Comparison of ENCODE assay signal across 8 cellular contexts in genomic region chr7:155069992-155070827, GRCh38. TPM values are rescaled to one million over a fixed set of nuclear protein-coding genes. Genes with fewer than 3 reads are reported as not detected.
DNase-seq lines count a peak whose midpoint lies in the region; ATAC-seq and TF ChIP-seq lines count a peak whose summit lies in the region.

Gene HTR5A (plus strand): TSS chr7:155070324. CDS start chr7:155070900, 576 bp downstream.

- H3K4me3 ChIP-seq in HUES48 (ENCODE audit: low read depth, low read length) (peak within 1 kb of the TSS; percentile 58), body of pancreas (no peak within 1 kb of the TSS), iPS DF 6.9 (ENCODE audit: low read length) (peak within 1 kb of the TSS; percentile 22; the same call in 1 of the 2 replicates), esophagus muscularis mucosa (no peak within 1 kb of the TSS)

- WGBS in body of pancreas, 2 donors: 4 to 11% methylated on average over 20 to 46 of the region's 49 CpGs
- no CpG with 5 or more reads among the region's 49 CpGs for WGBS in iPS DF 6.9 (ENCODE audit: insufficient coverage, insufficient read length)
- WGBS in esophagus muscularis mucosa: 7% methylated on average over 27 of the region's 49 CpGs

- TF ChIP-seq EP300 in esophagus muscularis mucosa (IDR thresholded peaks at IDR 0.05): no peak

- H3K36me3 ChIP-seq in HUES48 (ENCODE audit: control insufficient read depth, insufficient read depth, low read length): no peaks in the 10 kb centered on the region
- no peaks in the 10 kb centered on the region for H3K36me3 ChIP-seq in body of pancreas (replicated peaks in 1 of 2; ENCODE audit: insufficient read depth in 1 of 2, low read depth in 2 of 2)
- no peaks in the 10 kb centered on the region for H3K36me3 ChIP-seq in iPS DF 6.9 (ENCODE audit: control insufficient read depth, insufficient read depth, low read length)
- H3K36me3 ChIP-seq in esophagus muscularis mucosa: no peaks in the 10 kb centered on the region

- DNase-seq in DMS114 treated with DMSO at 0.1 percent for 48 hours (lab: John Stamatoyannopoulos, UW; ENCODE audit: unreplicated experiment) (peak; percentile 13), UCSD-AML1 (lab: John Stamatoyannopoulos, UW; ENCODE audit: unreplicated experiment) (peak; percentile 78), body of pancreas (peak; percentile 81 to 89 (median 84)), iPS DF 6.9 (ENCODE audit: low read depth, low spot score) (peak; percentile 73), smooth muscle cell of the brain vasculature (ENCODE audit: low read depth, low spot score) (peak; percentile 59), esophagus muscularis mucosa (ENCODE audit: extremely low spot score) (no peak)

- no peak within 1 kb of the TSS for H3K27ac ChIP-seq in HUES48 (ENCODE audit: low read depth, low read length)
- no peak within 1 kb of the TSS for H3K27ac ChIP-seq in body of pancreas
- no peak within 1 kb of the TSS for H3K27ac ChIP-seq in iPS DF 6.9 (ENCODE audit: low read length)
- H3K27ac ChIP-seq in esophagus muscularis mucosa (replicated peaks in 1 of 4): no peak within 1 kb of the TSS

- peak; percentile 95 for ATAC-seq in GM21515 (IDR thresholded peaks at IDR 0.05; ENCODE audit: unreplicated experiment)
- peak; percentile 90 for ATAC-seq in body of pancreas

- H3K27me3 ChIP-seq in HUES48 (ENCODE audit: control insufficient read depth, insufficient read depth, low read length) (peaks cover 27% of the 10 kb centered on the region), body of pancreas (peaks cover 0 to 9% of the 10 kb centered on the region in 2 donors), iPS DF 6.9 (ENCODE audit: control insufficient read depth, insufficient read depth, low read length) (no peaks in the 10 kb centered on the region), esophagus muscularis mucosa (peaks cover 0 to 57% (median 4%) of the 10 kb centered on the region in 4 donors)

- intact Hi-C loops in body of pancreas (cut with DNase I) (no loop called here), esophagus muscularis mucosa (cut with DNase I) (no loop called here)

- H3K9me3 ChIP-seq in HUES48 (ENCODE audit: control insufficient read depth, insufficient read depth, low read length) (no peaks in the 10 kb centered on the region), body of pancreas (no peaks in the 10 kb centered on the region), iPS DF 6.9 (ENCODE audit: control insufficient read depth, insufficient read depth, low read length) (no peaks in the 10 kb centered on the region), esophagus muscularis mucosa (no peaks in the 10 kb centered on the region)

- TF ChIP-seq POLR2A in body of pancreas (IDR thresholded peaks at IDR 0.05) (no peak), esophagus muscularis mucosa (IDR thresholded peaks at IDR 0.05; ENCODE audit: low read depth) (no peak)

- TF ChIP-seq CTCF in body of pancreas (IDR thresholded peaks at IDR 0.05) (peak in 4 of 7 experiments; percentile 15 to 42 (median 17)), esophagus muscularis mucosa (IDR thresholded peaks at IDR 0.05) (no peak)

- H3K9ac ChIP-seq in HUES48 (ENCODE audit: low read depth, low read length): no peak within 1 kb of the TSS

- H3K4me1 ChIP-seq in HUES48 (ENCODE audit: control insufficient read depth, insufficient read depth, low read length) (no peaks in the 10 kb centered on the region; the same call in 1 of the 2 replicates), body of pancreas (no peaks in the 10 kb centered on the region), iPS DF 6.9 (ENCODE audit: control insufficient read depth, insufficient read depth, low read length) (no peaks in the 10 kb centered on the region), esophagus muscularis mucosa (peaks cover 0 to 7% (median 3%) of the 10 kb centered on the region in 4 donors)

RNA-seq across cellular contexts. Expression of gene HTR5A, which starts in this region (rescaled TPM):
- not detected for total RNA-seq in body of pancreas
- total RNA-seq in esophagus muscularis mucosa: not detected

Comparison
In these comparisons a context has a peak if more than half of its experiments do, and no peak if none do; other contexts are left out.
1. Peak in DNase-seq and ATAC-seq in body of pancreas; RNA of the gene not detected or under 1 TPM.
2. H3K4me3 ChIP-seq: peak in HUES48 (single experiment) and iPS DF 6.9 (single experiment); none in body of pancreas (0 of 2) and esophagus muscularis mucosa (0 of 4).
3. CTCF ChIP-seq: peak in body of pancreas (4 of 7); none in esophagus muscularis mucosa (0 of 3).